20 cellular contexts compared by ENCODE assay signal in the genomic region with DNA sequence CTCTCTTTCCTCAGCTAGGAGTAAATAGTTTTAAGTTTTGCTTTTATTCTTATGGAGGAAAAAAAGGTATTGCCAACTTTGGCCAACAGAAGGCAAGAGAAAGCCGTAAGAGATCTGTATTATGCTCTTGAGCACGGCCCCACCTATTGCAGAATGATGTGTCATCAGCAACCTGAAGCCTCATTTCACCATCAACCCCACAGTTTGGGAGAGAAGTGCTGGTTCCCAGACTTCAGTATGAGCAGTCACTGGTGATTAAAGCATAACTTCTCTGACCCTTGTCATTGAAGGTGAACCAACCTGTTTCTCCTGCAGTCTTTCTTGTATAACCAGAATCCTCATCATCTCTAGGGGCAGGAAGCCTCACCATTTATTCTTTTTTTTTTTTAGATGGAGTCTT.
DNase-seq lines count a peak whose midpoint lies in the region; ATAC-seq, FAIRE-seq and TF ChIP-seq lines count a peak whose summit lies in the region.
"Had no signal": no experiment of that assay in that cellular context is flagged by ENCODE, and none has a peak within 500 bp of the region (broad histone marks: within the 10 kb centered on the region; RNA-seq: fewer than 3 reads in every experiment).

No MANE protein-coding gene starts in this region.

- H3K79me2 ChIP-seq in mammary epithelial cell (ENCODE audit: insufficient read depth, low read length), result no peaks in the 10 kb centered on the region
- no peaks in the 10 kb centered on the region for H3K79me2 ChIP-seq in keratinocyte (ENCODE audit: control insufficient read depth, insufficient read depth, low read length)

- no peak overlapping the region for H3K4me2 ChIP-seq in mammary epithelial cell (ENCODE audit: insufficient read depth, low read depth, low read length)
- H3K4me2 ChIP-seq in keratinocyte (ENCODE audit: control insufficient read depth, extremely low read depth, insufficient read depth, low read depth, low read length), result no peak overlapping the region
- H3K4me2 ChIP-seq: BLaER1 treated with 17β-estradiol and CSF1 and Interleukin-3, amounts not matched to agents 10 nM and 100 nM; GM23338 had no signal

- H3K4me3 Mint-ChIP-seq in Caco-2 (ENCODE audit: unreplicated experiment), result peak overlapping the region; percentile 16
- H3K4me3 Mint-ChIP-seq: GM23338 had no signal

- TF ChIP-seq CTCF in Caco-2 (IDR thresholded peaks at IDR 0.05; ENCODE audit: insufficient read depth in 1 of 2, low read depth in 1 of 2, low read length in 1 of 2, severe bottlenecking in 1 of 2, unreplicated experiment in 1 of 2) (no peak), mammary epithelial cell (conservative IDR thresholded peaks at IDR 0.05 in 1 of 2, IDR thresholded peaks at IDR 0.05 in 1 of 2; ENCODE audit: extremely low read depth in 1 of 2, insufficient read depth in 1 of 2, low read depth in 1 of 2, low read length in 2 of 2) (peak; percentile 12 to 37), keratinocyte (optimal IDR thresholded peaks at IDR 0.05 in 1 of 3, IDR thresholded peaks at IDR 0.05 in 1 of 3, conservative IDR thresholded peaks at IDR 0.05 in 1 of 3; ENCODE audit: extremely low read depth in 1 of 3, insufficient read depth in 2 of 3, low read length in 3 of 3) (peak in 2 of 3 experiments; percentile 3 to 13), esophagus muscularis mucosa (IDR thresholded peaks at IDR 0.05) (no peak)

- H3K9me1 ChIP-seq in keratinocyte (ENCODE audit: control insufficient read depth, extremely low read depth, insufficient read depth, low read length), result no peaks in the 10 kb centered on the region

- intact Hi-C loops in Caco-2 (cut with micrococcal nuclease; ENCODE audit: unreplicated experiment) (loop anchor here (1.0 kb wide), 1 partner anchor 27 kb away; no protein-coding TSS in a partner anchor), mammary epithelial cell (cut with micrococcal nuclease) (loop anchor here (1.0 kb wide), 1 partner anchor 98 kb away; no protein-coding TSS in a partner anchor), esophagus muscularis mucosa (cut with DNase I) (no loop called here)

- peaks cover 30% of the 10 kb centered on the region for H3K4me1 ChIP-seq in Caco-2
- H3K4me1 ChIP-seq in mammary epithelial cell (ENCODE audit: insufficient read depth, low read length), result peaks cover 5% of the 10 kb centered on the region
- H3K4me1 ChIP-seq in keratinocyte (ENCODE audit: control insufficient read depth, extremely low read depth, insufficient read depth, low read length), result peaks cover 4% of the 10 kb centered on the region
- H3K4me1 ChIP-seq in esophagus muscularis mucosa, result peaks cover 10 to 23% (median 17%) of the 10 kb centered on the region in 4 donors

- TF ChIP-seq POLR2A in esophagus muscularis mucosa (IDR thresholded peaks at IDR 0.05; ENCODE audit: low read depth), result no peak

- H3K36me3 ChIP-seq in Caco-2 (ENCODE audit: control insufficient read depth, insufficient read depth, low read length) (no peaks in the 10 kb centered on the region), mammary epithelial cell (ENCODE audit: insufficient read depth, low read length) (no peaks in the 10 kb centered on the region), keratinocyte (ENCODE audit: control insufficient read depth in 2 of 2, extremely low read depth in 1 of 2, insufficient read depth in 2 of 2, low read length in 2 of 2) (no peaks in the 10 kb centered on the region), esophagus muscularis mucosa (no peaks in the 10 kb centered on the region)
- H3K36me3 ChIP-seq: spleen, vagina had no signal

- H3K27ac ChIP-seq in mammary epithelial cell (ENCODE audit: insufficient read depth, low read depth, low read length) (no peak overlapping the region), keratinocyte (ENCODE audit: control insufficient read depth, insufficient read depth, low read length) (no peak overlapping the region), esophagus muscularis mucosa (replicated peaks in 1 of 4) (no peak overlapping the region)
- H3K27ac ChIP-seq: BLaER1 treated with 17β-estradiol and CSF1 and Interleukin-3, amounts not matched to agents 10 nM and 100 nM; vagina had no signal

- H3K9me3 Mint-ChIP-seq in Caco-2 (ENCODE audit: unreplicated experiment), result no peaks in the 10 kb centered on the region
- H3K9me3 Mint-ChIP-seq: GM23338 had no signal

- no peak for ATAC-seq in HG02981 (IDR thresholded peaks at IDR 0.05; ENCODE audit: unreplicated experiment)
- ATAC-seq in SK-N-SH treated with all-trans-retinoic acid at 6 μM for 48 hours, result no peak
- ATAC-seq: GM23338, left colon had no signal

- H2AFZ ChIP-seq in mammary epithelial cell (ENCODE audit: low read depth, low read length) (no peak overlapping the region), keratinocyte (ENCODE audit: control insufficient read depth, low read length) (no peak overlapping the region)
- H2AFZ ChIP-seq: GM23338 had no signal

- dilution Hi-C loops in mammary epithelial cell (cut with HindIII; ENCODE audit: low sequenced_read_pairs) (no loop called here), keratinocyte (cut with MboI; ENCODE audit: extremely low pct_ligation_motif_present, low sequenced_read_pairs) (no loop called here)

- no peaks in the 10 kb centered on the region for H3K27me3 Mint-ChIP-seq in Caco-2 (ENCODE audit: insufficient read depth, unreplicated experiment)

- no peaks in the 10 kb centered on the region for H3K27me3 ChIP-seq in Caco-2 (replicated peaks; ENCODE audit: control insufficient read depth, insufficient read depth, low read length)
- no peaks in the 10 kb centered on the region for H3K27me3 ChIP-seq in mammary epithelial cell (ENCODE audit: insufficient read depth, low read length)
- no peaks in the 10 kb centered on the region for H3K27me3 ChIP-seq in keratinocyte (ENCODE audit: control insufficient read depth, extremely low read depth, insufficient read depth, low read length)
- H3K27me3 ChIP-seq in esophagus muscularis mucosa, result no peaks in the 10 kb centered on the region
- H3K27me3 ChIP-seq: BLaER1 treated with 17β-estradiol and CSF1 and Interleukin-3, amounts not matched to agents 10 nM and 100 nM; spleen; vagina had no signal

- H3K36me3 Mint-ChIP-seq in Caco-2 (ENCODE audit: insufficient read depth, unreplicated experiment), result peaks cover 5% of the 10 kb centered on the region

- H3K9ac ChIP-seq in mammary epithelial cell (ENCODE audit: insufficient read depth, low read length) (no peak overlapping the region), keratinocyte (ENCODE audit: control insufficient read depth, extremely low read depth, insufficient read depth, low read length) (no peak overlapping the region)
- H3K9ac ChIP-seq: BLaER1 treated with 17β-estradiol and CSF1 and Interleukin-3, amounts not matched to agents 10 nM and 100 nM had no signal

- peaks cover 29% of the 10 kb centered on the region for H3K4me1 Mint-ChIP-seq in Caco-2 (ENCODE audit: low read depth, unreplicated experiment)

- CTCF ChIA-PET in Caco-2 (lab: Charles Lee), result interaction anchor here (1.0 kb wide), 1 partner anchor 98 kb away, joined by 4 read pairs; no protein-coding TSS in a partner anchor
- CTCF ChIA-PET in mammary epithelial cell (lab: Charles Lee; ENCODE audit: low non-redundant PET), result interaction anchor here (0.6 to 1.1 kb wide), 2 partner anchors 17 to 97 kb away, joined by 3 to 4 read pairs; no protein-coding TSS in a partner anchor

- peaks cover 10% of the 10 kb centered on the region; the same call in 1 of the 2 replicates for H3K9me3 ChIP-seq in Caco-2
- no peaks in the 10 kb centered on the region for H3K9me3 ChIP-seq in mammary epithelial cell (replicated peaks; ENCODE audit: insufficient read depth, low read length)
- H3K9me3 ChIP-seq in keratinocyte (ENCODE audit: control insufficient read depth, low read depth, low read length), result no peaks in the 10 kb centered on the region
- no peaks in the 10 kb centered on the region for H3K9me3 ChIP-seq in esophagus muscularis mucosa
- H3K9me3 ChIP-seq: BLaER1 treated with 17β-estradiol and CSF1 and Interleukin-3, amounts not matched to agents 10 nM and 100 nM; spleen; vagina had no signal

- in situ Hi-C loops in mammary epithelial cell (cut with MboI; ENCODE audit: low sequenced_read_pairs in 2 of 2), result no loop called here

- DNase-seq in Caco-2, result peak; percentile 46 to 71
- DNase-seq in mammary epithelial cell, result peak; percentile 97
- no peak for DNase-seq in keratinocyte (ENCODE audit: low read depth, low spot score)
- DNase-seq in stimulated activated CD4-positive, alpha-beta T cell treated with anti-CD3 and anti-CD28 coated beads, Interleukin-4, amount 100 ng/mL, for 4 hours, result no peak
- no peak for DNase-seq in esophagus muscularis mucosa (ENCODE audit: extremely low spot score)
- DNase-seq: activated CD4-positive, alpha-beta T cell treated with anti-CD3 and anti-CD28 coated beads, Interleukin-2, amount 50 U/mL, for 1 hour; activated effector memory CD4-positive, alpha-beta T cell treated with anti-CD3 and anti-CD28 coated beads, Interleukin-2, amount 50 U/mL, for 16 hours; caudate nucleus; GF-D8; hypothalamus; left colon; NCI-H1417; spleen had no signal

- POLR2A ChIA-PET in Caco-2 (lab: Charles Lee), result no interaction called here

- peak; percentile 37; the same call in 1 of the 2 replicates for TF ChIP-seq RAD21 in Ishikawa (IDR thresholded peaks at IDR 0.05; ENCODE audit: low read depth)

- TF ChIP-seq EP300 in Ishikawa (IDR thresholded peaks at IDR 0.05; ENCODE audit: borderline replicate concordance), result peak; percentile 83
- TF ChIP-seq EP300 in esophagus muscularis mucosa (IDR thresholded peaks at IDR 0.05), result no peak

- H4K20me1 ChIP-seq in mammary epithelial cell (ENCODE audit: insufficient read depth, low read length) (no peaks in the 10 kb centered on the region), keratinocyte (ENCODE audit: control insufficient read depth, extremely low read depth, insufficient read depth, low read length) (no peaks in the 10 kb centered on the region)

- WGBS in mammary epithelial cell (ENCODE audit: low coverage, missing lambda C conversion rate), result 12% methylated on average over 2 of the region's 2 CpGs
- WGBS in esophagus muscularis mucosa, result 85% methylated on average over 2 of the region's 2 CpGs

- H3K4me3 ChIP-seq in Caco-2 (ENCODE audit: low read depth, low read length), result no peak overlapping the region
- H3K4me3 ChIP-seq in mammary epithelial cell (replicated peaks in 1 of 3; ENCODE audit: insufficient read depth in 1 of 3, low read depth in 2 of 3, low read length in 3 of 3), result no peak overlapping the region
- H3K4me3 ChIP-seq in keratinocyte (ENCODE audit: control insufficient read depth in 2 of 3, extremely low read depth in 1 of 3, insufficient read depth in 2 of 3, low read depth in 1 of 3, low read length in 3 of 3), result no peak overlapping the region
- no peak overlapping the region for H3K4me3 ChIP-seq in esophagus muscularis mucosa
- H3K4me3 ChIP-seq: BLaER1 treated with 17β-estradiol and CSF1 and Interleukin-3, amounts not matched to agents 10 nM and 100 nM; GM23338; spleen; vagina had no signal

- H3K27ac Mint-ChIP-seq in Caco-2 (ENCODE audit: unreplicated experiment), result peak overlapping the region; percentile 42
- H3K27ac Mint-ChIP-seq: GM23338 had no signal

- peak; percentile 93 for FAIRE-seq in keratinocyte (lab: Jason Lieb, UNC)
- FAIRE-seq: GM19239 had no signal

- BruUV-seq in Caco-2 (replicated peaks; lab: Mats Ljungman, UMichigan) (no TSS peak), mammary epithelial cell (replicated peaks; lab: Mats Ljungman, UMichigan) (no TSS peak)

TF ChIP-seq in Ishikawa, 13 proteins besides CTCF, POLR2A, EP300 and RAD21 (continues in another document):
- TF ChIP-seq TCF12 (IDR thresholded peaks at IDR 0.05; ENCODE audit: low read depth), result peak; percentile 83

Comparison
In these comparisons a context has a peak if more than half of its experiments do, and no peak if none do; other contexts are left out.
1. DNase-seq: peak in Caco-2 (2 of 2) and mammary epithelial cell (single experiment); none in keratinocyte (single experiment), stimulated activated CD4-positive, alpha-beta T cell treated with anti-CD3 and anti-CD28 coated beads, Interleukin-4, amount 100 ng/mL, for 4 hours (0 of 2) and esophagus muscularis mucosa (single experiment).
2. CTCF ChIP-seq: peak in mammary epithelial cell (2 of 2) and keratinocyte (2 of 3); none in Caco-2 (0 of 2) and esophagus muscularis mucosa (0 of 3).